8 cellular contexts compared by ENCODE assay signal in the genomic region with DNA sequence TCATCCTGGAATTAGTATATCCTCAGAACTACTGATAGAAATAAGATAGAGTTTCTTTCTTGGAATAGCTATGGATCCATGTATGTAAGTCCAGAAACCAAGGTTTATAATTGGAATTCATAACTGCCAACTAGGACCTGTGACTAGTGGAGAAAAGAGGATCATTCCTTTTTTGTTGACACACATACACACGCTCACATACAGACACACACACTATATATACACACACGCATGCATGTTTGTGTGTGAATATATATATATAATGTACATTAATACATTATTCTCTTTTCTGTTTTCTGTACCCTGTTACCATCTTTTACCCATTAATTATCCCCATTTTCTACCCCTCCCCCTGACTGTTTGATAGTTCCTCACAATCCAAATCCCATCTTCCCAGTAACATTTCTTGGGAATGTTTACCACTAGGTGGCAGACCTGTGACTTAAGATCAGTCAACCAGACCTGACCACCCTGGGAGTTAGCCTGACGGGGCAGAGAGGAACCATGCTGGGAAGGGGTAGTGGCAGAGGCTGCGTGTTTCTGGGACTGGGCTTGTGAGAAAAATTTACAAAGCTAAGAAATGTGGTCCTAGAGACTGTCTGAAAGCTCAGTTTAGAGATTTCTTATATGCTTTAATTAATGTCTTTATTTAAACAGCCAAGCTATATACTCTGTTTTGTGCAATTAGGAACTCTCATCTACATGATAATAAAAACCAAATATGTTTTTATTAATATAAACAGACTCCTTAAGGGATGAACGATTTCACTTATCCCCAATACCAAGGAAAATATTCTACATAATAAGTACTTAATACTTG.
DNase-seq lines count a peak whose midpoint lies in the region; ATAC-seq and TF ChIP-seq lines count a peak whose summit lies in the region.

No MANE protein-coding gene starts in this region.

- no peak overlapping the region for H3K4me3 ChIP-seq in fibroblast of mammary gland (ENCODE audit: control insufficient read depth, low read depth, low read length)
- H3K4me3 ChIP-seq in osteoblast (ENCODE audit: insufficient read depth, low read length) = no peak overlapping the region

- no peaks in the 10 kb centered on the region for H3K9me3 ChIP-seq in osteoblast (ENCODE audit: low read depth, low read length)

- no peak overlapping the region for H3K27ac ChIP-seq in osteoblast (ENCODE audit: low read depth, low read length)

- no peak overlapping the region for H2AFZ ChIP-seq in osteoblast (ENCODE audit: low read length)

- H3K36me3 ChIP-seq in osteoblast (ENCODE audit: insufficient read depth, low read length) = no peaks in the 10 kb centered on the region

- H3K4me2 ChIP-seq in osteoblast (ENCODE audit: insufficient read depth, low read length) = no peak overlapping the region

- H3K27me3 ChIP-seq in osteoblast (ENCODE audit: insufficient read depth, low read length) = no peaks in the 10 kb centered on the region

- H3K79me2 ChIP-seq in osteoblast (ENCODE audit: insufficient read depth, low read length) = no peaks in the 10 kb centered on the region

- in situ Hi-C loops in KBM-7 (cut with MboI; ENCODE audit: low pct_unique_long_range_greater_than_20kb, low sequenced_read_pairs) = no loop called here

- H3K4me1 ChIP-seq in osteoblast (ENCODE audit: insufficient read depth, low read length) = no peaks in the 10 kb centered on the region

- ATAC-seq in GM18870 (IDR thresholded peaks at IDR 0.05; ENCODE audit: unreplicated experiment) (peak; percentile 63), HG03571 (IDR thresholded peaks at IDR 0.05; ENCODE audit: unreplicated experiment) (no peak)

- H4K20me1 ChIP-seq in osteoblast (ENCODE audit: insufficient read depth, low read length) = no peaks in the 10 kb centered on the region

- DNase-seq in AG20443 (ENCODE audit: low spot score) (peak; percentile 62), KBM-7 (peak; percentile 55), RPMI7951 (ENCODE audit: low read depth) (peak; percentile 29), fibroblast of mammary gland (ENCODE audit: low read depth) (peak; percentile 78), osteoblast (ENCODE audit: insufficient read length, low spot score, missing footprints) (peak; percentile 36)
- DNase-seq in activated naive CD4-positive, alpha-beta T cell (lab: John Stamatoyannopoulos, UW) = no peak

- TF ChIP-seq CTCF in fibroblast of mammary gland (conservative IDR thresholded peaks at IDR 0.05; ENCODE audit: control insufficient read depth, insufficient read depth, low read depth, low read length) = peak; percentile 70
- peak; percentile 74 for TF ChIP-seq CTCF in osteoblast (IDR thresholded peaks at IDR 0.05; ENCODE audit: extremely low read depth, low read depth, low read length)

Comparison
In these comparisons a context has a peak if more than half of its experiments do, and no peak if none do; other contexts are left out.
1. DNase-seq: peak in AG20443 (single experiment), KBM-7 (single experiment), RPMI7951 (single experiment), fibroblast of mammary gland (single experiment) and osteoblast (single experiment); none in activated naive CD4-positive, alpha-beta T cell (0 of 4).